Comparison of ENCODE assay signal across 30 cellular contexts in the genomic region with DNA sequence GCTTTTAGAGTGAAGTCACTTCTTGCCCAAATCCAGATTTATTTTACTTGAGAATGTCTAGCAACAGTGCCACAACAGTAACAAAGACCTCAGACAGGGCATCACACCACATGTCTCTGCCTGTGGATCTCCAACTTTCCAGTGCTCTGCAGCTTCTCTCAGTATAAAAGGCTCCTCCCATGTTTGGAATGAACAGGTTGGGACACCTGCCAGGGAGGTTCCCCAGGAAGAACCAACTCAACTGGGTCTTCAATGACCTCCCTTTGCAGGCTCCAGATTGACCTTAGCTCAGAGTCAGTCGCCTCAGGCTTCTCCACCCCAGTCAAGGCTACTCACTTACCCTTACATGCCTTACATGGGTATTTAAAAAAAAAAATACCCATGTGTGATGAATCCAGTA. TPM values are rescaled to one million over a fixed set of nuclear protein-coding genes. Genes with fewer than 3 reads are reported as not detected.
DNase-seq lines count a peak whose midpoint lies in the region; ATAC-seq, FAIRE-seq and TF ChIP-seq lines count a peak whose summit lies in the region.
"Had no signal": no experiment of that assay in that cellular context is flagged by ENCODE, and none has a peak within 500 bp of the region (broad histone marks: within the 10 kb centered on the region; RNA-seq: fewer than 3 reads in every experiment).

No MANE protein-coding gene starts in this region.

- no peak overlapping the region for H3K4me3 ChIP-seq in breast epithelium
- H3K4me3 ChIP-seq in bronchial epithelial cell (ENCODE audit: low read depth, low read length), result no peak overlapping the region
- no peak overlapping the region for H3K4me3 ChIP-seq in sigmoid colon

- POLR2A ChIA-PET in MCF 10A (lab: Yijun Ruan, JAX), result interaction anchor here (1.9 to 6.3 kb wide), 2 partner anchors 12 to 31 kb away, joined by 5 to 48 read pairs; a partner anchor contains a TSS

- DNase-seq in MCF 10A (ENCODE audit: unreplicated experiment) (peak; percentile 17), breast epithelium (ENCODE audit: low spot score in 2 of 2) (no peak), bronchial epithelial cell (ENCODE audit: low read depth) (peak; percentile 53), left colon (peak; percentile 24 to 38), sigmoid colon (no peak), NCI-H1930 (lab: John Stamatoyannopoulos, UW) (no peak)
- DNase-seq: activated CD4-positive, alpha-beta T cell treated with anti-CD3 and anti-CD28 coated beads for 4 hours; activated CD8-positive, alpha-beta memory T cell treated with anti-CD3 and anti-CD28 coated beads for 24 hours; activated effector memory CD4-positive, alpha-beta T cell treated with Interleukin-2 at 50 U/mL for 16 hours; activated T-cell treated with anti-CD3 and anti-CD28 coated beads for 4 hours; amygdala; brain microvascular endothelial cell; DMS79; effector CD4-positive, alpha-beta T cell; GF-D8; midbrain; naive thymus-derived CD4-positive, alpha-beta T cell; NCI-H1092 treated with DMSO at 0.1 percent for 48 hours; NCI-H1694 treated with DMSO at 0.1 percent for 48 hours; NCI-H524 treated with DMSO at 0.1 percent for 48 hours; SHP77 treated with DMSO at 0.1 percent for 48 hours; stimulated activated naive B cell treated with anti-CD40 and anti-IgM and Interleukin-4, amounts not matched to agents 10 μg/mL and 1 μg/mL and 100 μg/mL, for 72 hours had no signal

- no peaks in the 10 kb centered on the region for H3K36me3 ChIP-seq in breast epithelium
- H3K36me3 ChIP-seq in bronchial epithelial cell (ENCODE audit: control insufficient read depth, insufficient read depth, low read length), result no peaks in the 10 kb centered on the region
- no peaks in the 10 kb centered on the region for H3K36me3 ChIP-seq in sigmoid colon
- H3K36me3 ChIP-seq: brain microvascular endothelial cell had no signal

- ATAC-seq in left colon (no peak), GM19023 (IDR thresholded peaks at IDR 0.05; ENCODE audit: unreplicated experiment) (no peak), HG02759 (IDR thresholded peaks at IDR 0.05; ENCODE audit: unreplicated experiment) (no peak)
- ATAC-seq: activated naive CD4-positive, alpha-beta T cell treated with anti-CD3 and anti-CD28 coated beads, Interleukin-2, amount 50 U/mL, for 72 hours; naive thymus-derived CD4-positive, alpha-beta T cell; Panc1; stimulated activated naive B cell treated with anti-CD40 and anti-IgM and Interleukin-4, amounts not matched to agents 10 μg/mL and 1 μg/mL and 100 μg/mL, for 72 hours had no signal

- no peaks in the 10 kb centered on the region for H3K9me3 Mint-ChIP-seq in MCF 10A (ENCODE audit: unreplicated experiment)
- H3K9me3 Mint-ChIP-seq: stimulated activated naive B cell treated with anti-CD40 and anti-IgM and Interleukin-4, amounts not matched to agents 10 μg/mL and 1 μg/mL and 100 μg/mL, for 72 hours had no signal

- no peak for TF ChIP-seq EP300 in sigmoid colon (IDR thresholded peaks at IDR 0.05)

- H3K27me3 ChIP-seq in breast epithelium (no peaks in the 10 kb centered on the region), bronchial epithelial cell (ENCODE audit: control insufficient read depth, insufficient read depth, low read length) (no peaks in the 10 kb centered on the region), sigmoid colon (no peaks in the 10 kb centered on the region)
- H3K27me3 ChIP-seq: brain microvascular endothelial cell had no signal

- H3K36me3 Mint-ChIP-seq in MCF 10A (ENCODE audit: insufficient read depth, unreplicated experiment), result no peaks in the 10 kb centered on the region

- H3K27ac Mint-ChIP-seq in MCF 10A (ENCODE audit: low read depth, unreplicated experiment), result no peak overlapping the region
- H3K27ac Mint-ChIP-seq: activated naive CD4-positive, alpha-beta T cell treated with anti-CD3 and anti-CD28 coated beads, Interleukin-2, amount 50 U/mL, for 72 hours; naive thymus-derived CD4-positive, alpha-beta T cell; stimulated activated naive B cell treated with anti-CD40 and anti-IgM and Interleukin-4, amounts not matched to agents 10 μg/mL and 1 μg/mL and 100 μg/mL, for 72 hours; T-helper 2 cell treated with Interferon-gamma antibody and Interleukin-4, amounts not matched to agents 5 μg/mL and 100 μg/mL, for 36 hours had no signal

- peaks cover 6% of the 10 kb centered on the region for H3K4me1 Mint-ChIP-seq in MCF 10A (ENCODE audit: insufficient read depth, unreplicated experiment)

- no TSS peak for BruUV-seq in MCF 10A (replicated peaks; lab: Mats Ljungman, UMichigan)

- WGBS in sigmoid colon, 2 donors, result 35 to 77% methylated on average over 1 of the region's 1 CpG

- CTCF ChIA-PET in MCF 10A (lab: Yijun Ruan, JAX), result interaction anchor here (0.6 to 1.3 kb wide), 3 partner anchors 77 to 189 kb away, joined by 3 to 4 read pairs (median 3); no protein-coding TSS in a partner anchor

- no peak overlapping the region for H3K27ac ChIP-seq in breast epithelium
- no peak overlapping the region for H3K27ac ChIP-seq in sigmoid colon
- H3K27ac ChIP-seq: brain microvascular endothelial cell had no signal

- intact Hi-C loops in MCF 10A (cut with micrococcal nuclease) (no loop called here), breast epithelium (cut with DNase I; ENCODE audit: low total_unique reads) (no loop called here), left colon (cut with DNase I, micrococcal nuclease) (no loop called here), sigmoid colon (cut with DNase I) (no loop called here)

- FAIRE-seq in bronchial epithelial cell (lab: Jason Lieb, UNC), result no peak
- FAIRE-seq: A204.1, islet of Langerhans had no signal

- TF ChIP-seq CTCF in MCF 10A (IDR thresholded peaks at IDR 0.05; ENCODE audit: unreplicated experiment) (no peak), breast epithelium (IDR thresholded peaks at IDR 0.05) (no peak), bronchial epithelial cell (IDR thresholded peaks at IDR 0.05; ENCODE audit: insufficient read depth, low read length, severe bottlenecking) (no peak), sigmoid colon (IDR thresholded peaks at IDR 0.05) (no peak)

- H3K4me1 ChIP-seq in breast epithelium (no peaks in the 10 kb centered on the region), sigmoid colon (peaks cover 0 to 24% (median 18%) of the 10 kb centered on the region in 4 donors)

- H3K9me3 ChIP-seq in breast epithelium (no peaks in the 10 kb centered on the region), sigmoid colon (no peaks in the 10 kb centered on the region)

- no peaks in the 10 kb centered on the region for H3K27me3 Mint-ChIP-seq in MCF 10A (ENCODE audit: insufficient read depth, unreplicated experiment)
- H3K27me3 Mint-ChIP-seq: stimulated activated naive B cell treated with anti-CD40 and anti-IgM and Interleukin-4, amounts not matched to agents 10 μg/mL and 1 μg/mL and 100 μg/mL, for 72 hours had no signal

- TF ChIP-seq POLR2A in breast epithelium (IDR thresholded peaks at IDR 0.05) (no peak), sigmoid colon (IDR thresholded peaks at IDR 0.05) (no peak)

- no peak overlapping the region for H3K4me3 Mint-ChIP-seq in MCF 10A (ENCODE audit: unreplicated experiment)
- H3K4me3 Mint-ChIP-seq: CD14-positive monocyte; stimulated activated naive B cell treated with anti-CD40 and anti-IgM and Interleukin-4, amounts not matched to agents 10 μg/mL and 1 μg/mL and 100 μg/mL, for 72 hours; T-helper 2 cell treated with Interferon-gamma antibody and Interleukin-4, amounts not matched to agents 5 μg/mL and 100 μg/mL, for 36 hours had no signal

RNA-seq across cellular contexts. Expression of a gene that starts 3.4 kb away (rescaled TPM):
- total RNA-seq in MCF 10A (2022) (0.54 and 1.9 TPM in 2 replicates), breast epithelium (10 to 100 TPM; 10.4 to 20.9 (median 13.1) TPM), bronchial epithelial cell (6.1 and 8.4 TPM in 2 replicates), left colon (10 to 100 TPM; 13.6 to 16.1 TPM), sigmoid colon (10 to 100 TPM in 3 of 4 donors, 1 to 10 TPM in 1; 4.1 to 22.8 (median 17.3) TPM)
- polyA plus RNA-seq in sigmoid colon, result 10 to 100 TPM in 1 of 3 donors, 1 to 10 TPM in 2; 4.6 to 12.5 (median 7.8) TPM

RNA-seq across cellular contexts. Expression of a gene that starts 31.4 kb away (rescaled TPM):
- total RNA-seq in MCF 10A (2022) (3.4 and 4.2 TPM in 2 replicates), breast epithelium (10 to 100 TPM in 2 of 3 donors, 1 to 10 TPM in 1; 7.7 to 17.6 (median 10.2) TPM), bronchial epithelial cell (7.6 and 12.5 TPM in 2 replicates), left colon (1 to 10 TPM; 3.5 to 4.8 TPM), sigmoid colon (10 to 100 TPM in 1 of 4 donors, 1 to 10 TPM in 3; 8.4 to 10.5 (median 8.8) TPM)
- 1 to 10 TPM in 2 of 3 donors, under 1 TPM in 1; 0.92 to 5.7 (median 2.4) TPM for polyA plus RNA-seq in sigmoid colon

Comparison
In these comparisons a context has a peak if more than half of its experiments do, and no peak if none do; other contexts are left out.
1. DNase-seq: peak in MCF 10A (single experiment), bronchial epithelial cell (single experiment) and left colon (2 of 2); none in breast epithelium (0 of 2), sigmoid colon (single experiment) and NCI-H1930 (0 of 2).